ENCODE assay signal across 11 cellular contexts in genomic region chr1:154502742-154503111, GRCh38. TPM values are rescaled to one million over a fixed set of nuclear protein-coding genes. Genes with fewer than 3 reads are reported as not detected.
DNase-seq lines count a peak whose midpoint lies in the region; ATAC-seq, FAIRE-seq and TF ChIP-seq lines count a peak whose summit lies in the region.
"Had no signal": no experiment of that assay in that cellular context is flagged by ENCODE, and none has a peak within 500 bp of the region (broad histone marks: within the 10 kb centered on the region; RNA-seq: fewer than 3 reads in every experiment).

No MANE protein-coding gene starts in this region.

- intact Hi-C loops in right cardiac atrium (cut with DNase I) = no loop called here
- intact Hi-C loops in gastrocnemius medialis (cut with DNase I; ENCODE audit: low total_unique reads) = no loop called here

- H3K9me3 Mint-ChIP-seq in WTC11 = 0 out of 2 replicates have a peak, but pooled peaks cover 8% of the 10 kb centered on the region

- peak; percentile 54 for ATAC-seq in WTC11
- ATAC-seq in right cardiac atrium = peak; percentile 47 to 54
- ATAC-seq in gastrocnemius medialis = no peak
- ATAC-seq in HG03571 (IDR thresholded peaks at IDR 0.05; ENCODE audit: unreplicated experiment) = no peak

- no peaks in the 10 kb centered on the region for H3K36me3 ChIP-seq in gastrocnemius medialis

- peaks cover 4% of the 10 kb centered on the region for H3K36me3 Mint-ChIP-seq in WTC11

- H3K4me3 ChIP-seq in right cardiac atrium (ENCODE audit: low read length) = peak overlapping the region; percentile 53
- peak overlapping the region; percentile 41 to 68 (median 54) for H3K4me3 ChIP-seq in gastrocnemius medialis

- peaks cover 4% of the 10 kb centered on the region for H3K4me1 Mint-ChIP-seq in WTC11

- POLR2A ChIA-PET in WTC11 (lab: Charles Lee) = no interaction called here

- no peak overlapping the region for H3K27ac ChIP-seq in right cardiac atrium (ENCODE audit: low read length)
- H3K27ac ChIP-seq in gastrocnemius medialis = peak overlapping the region in 1 of 4 donors; percentile 45

- no peak for FAIRE-seq in D721Med (lab: Jason Lieb, UNC)

- CTCF ChIA-PET in WTC11 (lab: Charles Lee) = interaction anchor here (2.9 kb wide), 1 partner anchor 23 kb away, joined by 10 read pairs; no protein-coding TSS in a partner anchor

- no peak for TF ChIP-seq POLR2A in gastrocnemius medialis (IDR thresholded peaks at IDR 0.05)

- whole genome bisulfite sequencing in right cardiac atrium = 18% methylated on average over 43 of the region's 43 CpGs

- DNase-seq in ELF-1 (ENCODE audit: low read depth, low spot score) (peak; percentile 63), WTC11 (ENCODE audit: low spot score) (peak; percentile 56), right cardiac atrium (peak; percentile 41 to 74 (median 71)), gastrocnemius medialis (no peak), D721Med (ENCODE audit: insufficient read length, low spot score) (no peak), GDM1 (lab: John Stamatoyannopoulos, UW) (no peak)
- no peak for DNase-seq in activated CD8-positive, alpha-beta memory T cell treated with anti-CD3 and anti-CD28 coated beads for 24 hours
- DNase-seq: DMS 273 treated with DMSO at 0.1 percent for 48 hours, NCI-H226, SIG-M5 had no signal

- H3K9me3 ChIP-seq in right cardiac atrium (ENCODE audit: control insufficient read depth, low read length) (no peaks in the 10 kb centered on the region), gastrocnemius medialis (peaks cover 0 to 2% (median 0%) of the 10 kb centered on the region in 3 donors)

- H3K27me3 ChIP-seq in right cardiac atrium (ENCODE audit: control insufficient read depth, insufficient read depth) (no peaks in the 10 kb centered on the region), gastrocnemius medialis (peaks cover 34 to 68% (median 39%) of the 10 kb centered on the region in 3 donors)

- H3K4me1 ChIP-seq in right cardiac atrium (ENCODE audit: control insufficient read depth, insufficient read depth, low read length) (no peaks in the 10 kb centered on the region), gastrocnemius medialis (peaks cover 4 to 5% of the 10 kb centered on the region in 2 donors)

- H3K27ac Mint-ChIP-seq in WTC11 = no peak overlapping the region

- in situ Hi-C loops in gastrocnemius medialis (cut with MboI; ENCODE audit: low sequenced_read_pairs in 4 of 4) = no loop called here

- no peak for TF ChIP-seq CTCF in WTC11 (IDR thresholded peaks at IDR 0.05)
- TF ChIP-seq CTCF in gastrocnemius medialis (IDR thresholded peaks at IDR 0.05 in 4 of 5, conservative IDR thresholded peaks at IDR 0.05 in 1 of 5) = no peak
- no peak for TF ChIP-seq CTCF in D721Med (IDR thresholded peaks at IDR 0.05; ENCODE audit: insufficient read depth, missing control alignments)

- peak overlapping the region; percentile 59 for H3K4me3 Mint-ChIP-seq in WTC11

- H3K27me3 Mint-ChIP-seq in WTC11 (ENCODE audit: low read depth) = peaks cover 86% of the 10 kb centered on the region

TF ChIP-seq in WTC11, 78 proteins besides CTCF, POLR2A, EP300 and RAD21 (continues in another document):
- TF ChIP-seq IRF1 (CRISPR knock-in tag; IDR thresholded peaks at IDR 0.05) (peak; percentile 27; the same call in 1 of the 2 replicates), JUN (CRISPR knock-in tag; IDR thresholded peaks at IDR 0.05) (no peak; the same call in none of the 2 replicates), ESRRA (CRISPR knock-in tag; IDR thresholded peaks at IDR 0.05; ENCODE audit: borderline replicate concordance) (peak; percentile 36), ZNF396 (CRISPR knock-in tag; IDR thresholded peaks at IDR 0.05; ENCODE audit: borderline replicate concordance) (no peak), CBFB (CRISPR knock-in tag; IDR thresholded peaks at IDR 0.05; ENCODE audit: low read depth) (no peak), ELF4 (CRISPR knock-in tag; IDR thresholded peaks at IDR 0.05; ENCODE audit: low read depth) (peak; percentile 94), USF2 (CRISPR knock-in tag; IDR thresholded peaks at IDR 0.05) (no peak), ERG (CRISPR knock-in tag; IDR thresholded peaks at IDR 0.05) (no peak), PREB (CRISPR knock-in tag; IDR thresholded peaks at IDR 0.05; ENCODE audit: borderline replicate concordance) (no peak)
- TF ChIP-seq, protein P1, sequence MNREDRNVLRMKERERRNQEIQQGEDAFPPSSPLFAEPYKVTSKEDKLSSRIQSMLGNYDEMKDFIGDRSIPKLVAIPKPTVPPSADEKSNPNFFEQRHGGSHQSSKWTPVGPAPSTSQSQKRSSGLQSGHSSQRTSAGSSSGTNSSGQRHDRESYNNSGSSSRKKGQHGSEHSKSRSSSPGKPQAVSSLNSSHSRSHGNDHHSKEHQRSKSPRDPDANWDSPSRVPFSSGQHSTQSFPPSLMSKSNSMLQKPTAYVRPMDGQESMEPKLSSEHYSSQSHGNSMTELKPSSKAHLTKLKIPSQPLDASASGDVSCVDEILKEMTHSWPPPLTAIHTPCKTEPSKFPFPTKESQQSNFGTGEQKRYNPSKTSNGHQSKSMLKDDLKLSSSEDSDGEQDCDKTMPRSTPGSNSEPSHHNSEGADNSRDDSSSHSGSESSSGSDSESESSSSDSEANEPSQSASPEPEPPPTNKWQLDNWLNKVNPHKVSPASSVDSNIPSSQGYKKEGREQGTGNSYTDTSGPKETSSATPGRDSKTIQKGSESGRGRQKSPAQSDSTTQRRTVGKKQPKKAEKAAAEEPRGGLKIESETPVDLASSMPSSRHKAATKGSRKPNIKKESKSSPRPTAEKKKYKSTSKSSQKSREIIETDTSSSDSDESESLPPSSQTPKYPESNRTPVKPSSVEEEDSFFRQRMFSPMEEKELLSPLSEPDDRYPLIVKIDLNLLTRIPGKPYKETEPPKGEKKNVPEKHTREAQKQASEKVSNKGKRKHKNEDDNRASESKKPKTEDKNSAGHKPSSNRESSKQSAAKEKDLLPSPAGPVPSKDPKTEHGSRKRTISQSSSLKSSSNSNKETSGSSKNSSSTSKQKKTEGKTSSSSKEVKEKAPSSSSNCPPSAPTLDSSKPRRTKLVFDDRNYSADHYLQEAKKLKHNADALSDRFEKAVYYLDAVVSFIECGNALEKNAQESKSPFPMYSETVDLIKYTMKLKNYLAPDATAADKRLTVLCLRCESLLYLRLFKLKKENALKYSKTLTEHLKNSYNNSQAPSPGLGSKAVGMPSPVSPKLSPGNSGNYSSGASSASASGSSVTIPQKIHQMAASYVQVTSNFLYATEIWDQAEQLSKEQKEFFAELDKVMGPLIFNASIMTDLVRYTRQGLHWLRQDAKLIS (CRISPR knock-in tag; IDR thresholded peaks at IDR 0.05; ENCODE audit: borderline replicate concordance) = 0 out of 2 replicates have a peak, but pooled peaks have one; percentile 58
- TF ChIP-seq, protein P2, sequence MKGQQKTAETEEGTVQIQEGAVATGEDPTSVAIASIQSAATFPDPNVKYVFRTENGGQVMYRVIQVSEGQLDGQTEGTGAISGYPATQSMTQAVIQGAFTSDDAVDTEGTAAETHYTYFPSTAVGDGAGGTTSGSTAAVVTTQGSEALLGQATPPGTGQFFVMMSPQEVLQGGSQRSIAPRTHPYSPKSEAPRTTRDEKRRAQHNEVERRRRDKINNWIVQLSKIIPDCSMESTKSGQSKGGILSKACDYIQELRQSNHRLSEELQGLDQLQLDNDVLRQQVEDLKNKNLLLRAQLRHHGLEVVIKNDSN (CRISPR knock-in tag; IDR thresholded peaks at IDR 0.05) = peak; percentile 87

RNA-seq across cellular contexts. Expression of gene SHE, which starts 0.5 kb away (rescaled TPM):
- total RNA-seq in WTC11 (2021) (0.73 to 1.1 TPM (median 0.79 TPM) in 3 replicates), right cardiac atrium (10 to 100 TPM; 17.4 to 23.8 (median 21.1) TPM), gastrocnemius medialis (1 to 10 TPM; 5.0 to 6.9 (median 6.2) TPM)
- polyA plus RNA-seq in right cardiac atrium = 16.4 TPM

RNA-seq across cellular contexts. Expression of gene TDRD10, which starts 0.7 kb away (rescaled TPM):
- total RNA-seq in WTC11 (2021) (0.09 to 0.46 TPM (median 0.25 TPM) in 3 replicates), right cardiac atrium (1 to 10 TPM; 2.8 to 4.1 (median 3.4) TPM), gastrocnemius medialis (1 to 10 TPM in 1 of 4 donors, under 1 TPM in 3; 0.61 to 4.2 (median 0.62) TPM)
- 4.9 TPM for polyA plus RNA-seq in right cardiac atrium

RNA-seq across cellular contexts. Expression of gene UBE2Q1, which starts 55.7 kb away (rescaled TPM):
- total RNA-seq in WTC11 (2021) = 60.8 to 62.7 TPM (median 61.6 TPM) in 3 replicates
- total RNA-seq in right cardiac atrium = 10 to 100 TPM; 49.4 to 67.9 (median 61.3) TPM
- 32.4 TPM for polyA plus RNA-seq in right cardiac atrium
- total RNA-seq in gastrocnemius medialis = 10 to 100 TPM; 18.8 to 42.8 (median 24.1) TPM

Comparison
In these comparisons a context has a peak if more than half of its experiments do, and no peak if none do; other contexts are left out.
1. DNase-seq: peak in ELF-1 (single experiment), WTC11 (single experiment) and right cardiac atrium (3 of 3); none in gastrocnemius medialis (0 of 2), activated CD8-positive, alpha-beta memory T cell treated with anti-CD3 and anti-CD28 coated beads for 24 hours (single experiment), D721Med (single experiment) and GDM1 (single experiment).
2. ATAC-seq: peak in WTC11 (single experiment) and right cardiac atrium (2 of 2); none in gastrocnemius medialis (0 of 2) and HG03571 (single experiment).